5 cellular contexts compared by ENCODE assay signal in the genomic region with DNA sequence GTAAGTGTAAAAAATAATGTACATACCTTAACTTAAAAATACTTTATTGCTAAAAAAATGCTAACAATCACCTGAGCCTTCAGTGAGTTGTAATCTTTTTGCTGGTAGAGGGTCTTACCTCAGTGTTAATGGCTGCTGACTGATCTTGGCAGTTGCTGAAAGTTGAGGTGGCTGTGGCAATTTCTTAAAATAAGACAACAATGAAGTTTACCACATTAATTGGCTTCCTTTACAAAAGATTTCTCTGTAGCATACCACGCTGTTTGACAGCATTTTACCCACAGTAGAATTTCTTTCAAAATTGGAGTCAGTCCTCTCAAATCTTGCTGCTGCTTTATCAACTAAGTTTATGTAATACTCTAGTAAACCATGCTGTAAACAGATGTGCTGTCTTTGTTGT. TPM values are rescaled to one million over a fixed set of nuclear protein-coding genes. Genes with fewer than 3 reads are reported as not detected.
A peak's percentile ranks its signal among the peaks of the same experiment; 100 is the strongest.
DNase-seq lines count a peak whose midpoint lies in the region; ATAC-seq, FAIRE-seq and TF ChIP-seq lines count a peak whose summit lies in the region.
"Not testable (repeated sequence)": the region's sequence is repeated elsewhere in the genome, so short reads cannot be mapped to it uniquely, and the experiment has no call there.

No MANE protein-coding gene starts in this region.

- H3K9me3 ChIP-seq in DND-41 (ENCODE audit: insufficient read depth, low read length, severe bottlenecking): not testable (repeated sequence)

- not testable (repeated sequence) for H3K4me2 ChIP-seq in DND-41 (ENCODE audit: insufficient read depth, low read length)

- peak; percentile 76 for FAIRE-seq in islet of Langerhans (lab: Jason Lieb, UNC)

- peaks cover 86% of the 10 kb centered on the region for H3K36me3 ChIP-seq in DND-41 (ENCODE audit: insufficient read depth, low read length)

- H2AFZ ChIP-seq in DND-41 (ENCODE audit: low read depth, low read length): not testable (repeated sequence)

- H3K27ac Mint-ChIP-seq in activated CD4-positive, alpha-beta T cell treated with anti-CD3 and anti-CD28 coated beads, Interleukin-2, amount 10 ng/mL, durations not matched to agents 7 days and 5 days: peak overlapping the region; percentile 72
- H3K27ac Mint-ChIP-seq in activated naive CD4-positive, alpha-beta T cell treated with anti-CD3 and anti-CD28 coated beads, Interleukin-2, amount 10 ng/mL, durations not matched to agents 7 days and 5 days: peak overlapping the region; percentile 33

- not testable (repeated sequence) for H3K9me3 Mint-ChIP-seq in activated CD4-positive, alpha-beta T cell treated with anti-CD3 and anti-CD28 coated beads, Interleukin-2, amount 10 ng/mL, durations not matched to agents 7 days and 5 days; activated naive CD4-positive, alpha-beta T cell treated with anti-CD3 and anti-CD28 coated beads, Interleukin-2, amount 10 ng/mL, durations not matched to agents 7 days and 5 days

- peaks cover 18% of the 10 kb centered on the region for H3K4me1 Mint-ChIP-seq in activated CD4-positive, alpha-beta T cell treated with anti-CD3 and anti-CD28 coated beads, Interleukin-2, amount 10 ng/mL, durations not matched to agents 7 days and 5 days
- not testable (repeated sequence) for H3K4me1 Mint-ChIP-seq in activated naive CD4-positive, alpha-beta T cell treated with anti-CD3 and anti-CD28 coated beads, Interleukin-2, amount 10 ng/mL, durations not matched to agents 7 days and 5 days

- H3K4me1 ChIP-seq in DND-41 (ENCODE audit: insufficient read depth, low read length): not testable (repeated sequence)

- not testable (repeated sequence) for H3K9ac ChIP-seq in DND-41 (ENCODE audit: low read depth, low read length)

- peaks cover 18% of the 10 kb centered on the region for H3K79me2 ChIP-seq in DND-41 (ENCODE audit: insufficient read depth, low read length)

- POLR2A ChIA-PET in activated CD4-positive, alpha-beta T cell treated with anti-CD3 and anti-CD28 coated beads, Interleukin-2, amount 10 ng/mL, durations not matched to agents 7 days and 5 days (lab: Charles Lee): not testable (repeated sequence)

- TF ChIP-seq CTCF in DND-41 (IDR thresholded peaks at IDR 0.05; ENCODE audit: borderline replicate concordance, extremely low read depth, low read length, poor library complexity, severe bottlenecking): not testable (repeated sequence)

- not testable (repeated sequence) for H3K27me3 ChIP-seq in DND-41 (ENCODE audit: insufficient read depth, low read length, poor library complexity)

- CTCF ChIA-PET in activated CD4-positive, alpha-beta T cell treated with anti-CD3 and anti-CD28 coated beads, Interleukin-2, amount 10 ng/mL, durations not matched to agents 7 days and 5 days (lab: Charles Lee); activated naive CD4-positive, alpha-beta T cell treated with anti-CD3 and anti-CD28 coated beads, Interleukin-2, amount 10 ng/mL, durations not matched to agents 7 days and 5 days (lab: Charles Lee): not testable (repeated sequence)

- H3K4me3 ChIP-seq in DND-41 (ENCODE audit: low read depth in 1 of 2, low read length in 2 of 2); Jurkat, Clone E6-1 (ENCODE audit: low read length): not testable (repeated sequence)

- H3K27me3 Mint-ChIP-seq in activated CD4-positive, alpha-beta T cell treated with anti-CD3 and anti-CD28 coated beads, Interleukin-2, amount 10 ng/mL, durations not matched to agents 7 days and 5 days; activated naive CD4-positive, alpha-beta T cell treated with anti-CD3 and anti-CD28 coated beads, Interleukin-2, amount 10 ng/mL, durations not matched to agents 7 days and 5 days: not testable (repeated sequence)

- peak; percentile 68; the same call in 2 of the 3 replicates for ATAC-seq in DND-41 (ENCODE audit: insufficient read depth, low read depth)

- H3K4me3 Mint-ChIP-seq in activated CD4-positive, alpha-beta T cell treated with anti-CD3 and anti-CD28 coated beads, Interleukin-2, amount 10 ng/mL, durations not matched to agents 7 days and 5 days; activated naive CD4-positive, alpha-beta T cell treated with anti-CD3 and anti-CD28 coated beads, Interleukin-2, amount 10 ng/mL, durations not matched to agents 7 days and 5 days: not testable (repeated sequence)

- H3K27ac ChIP-seq in DND-41 (ENCODE audit: low read length): not testable (repeated sequence)

- DNase-seq in DND-41; activated naive CD4-positive, alpha-beta T cell treated with anti-CD3 and anti-CD28 coated beads, Interleukin-2, amount 10 ng/mL, durations not matched to agents 7 days and 5 days: not testable (repeated sequence)
- DNase-seq in Jurkat, Clone E6-1 (ENCODE audit: low read depth, low spot score): peak; percentile 75
- peak; percentile 12 for DNase-seq in activated CD4-positive, alpha-beta T cell treated with anti-CD3 and anti-CD28 coated beads, Interleukin-2, amount 10 ng/mL, durations not matched to agents 7 days and 5 days

- peaks cover 21% of the 10 kb centered on the region for H3K36me3 Mint-ChIP-seq in activated CD4-positive, alpha-beta T cell treated with anti-CD3 and anti-CD28 coated beads, Interleukin-2, amount 10 ng/mL, durations not matched to agents 7 days and 5 days (ENCODE audit: low read depth)
- H3K36me3 Mint-ChIP-seq in activated naive CD4-positive, alpha-beta T cell treated with anti-CD3 and anti-CD28 coated beads, Interleukin-2, amount 10 ng/mL, durations not matched to agents 7 days and 5 days: peaks cover 28% of the 10 kb centered on the region

- not testable (repeated sequence) for H4K20me1 ChIP-seq in DND-41 (ENCODE audit: insufficient read depth, low read length)

RNA-seq across cellular contexts. Expression of a gene that starts 47.6 kb away (rescaled TPM):
- polyA plus RNA-seq in Jurkat, Clone E6-1 (2012; ENCODE audit: insufficient read depth, insufficient read length): 41.7 TPM
- 10 to 100 TPM; 28.6 to 29.3 TPM for total RNA-seq in activated CD4-positive, alpha-beta T cell treated with anti-CD3 and anti-CD28 coated beads, Interleukin-2, amount 10 ng/mL, durations not matched to agents 7 days and 5 days
